Comparison of ENCODE assay signal across 15 cellular contexts in the genomic region with DNA sequence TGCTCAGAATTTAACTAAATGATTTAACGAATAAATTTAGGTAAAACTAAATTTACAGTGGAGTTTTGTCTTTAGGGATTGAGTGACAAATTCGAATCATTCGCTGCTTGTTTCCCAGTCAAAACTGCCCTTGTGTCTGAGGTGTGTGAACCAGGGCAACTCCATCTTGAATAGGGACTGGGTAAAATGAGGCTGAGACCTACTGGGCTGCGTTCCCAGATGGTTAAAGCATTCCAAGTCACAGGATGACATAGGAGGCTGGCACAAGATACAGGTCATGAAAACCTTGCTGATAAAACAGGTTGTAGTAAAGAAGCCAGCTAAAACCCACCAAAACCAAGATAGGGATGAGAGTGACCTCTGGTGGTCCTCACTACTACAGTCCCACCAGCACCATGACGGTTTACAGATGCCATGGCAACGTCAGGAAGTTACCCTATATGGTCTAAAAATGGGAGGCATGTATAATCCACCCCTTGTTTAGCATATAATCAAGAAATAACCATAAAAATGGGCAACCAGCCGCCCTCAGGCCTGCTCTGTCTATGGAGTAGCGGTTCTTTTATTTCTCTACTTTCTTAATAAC. TPM values are rescaled to one million over a fixed set of nuclear protein-coding genes. Genes with fewer than 3 reads are reported as not detected.
A peak's percentile ranks its signal among the peaks of the same experiment; 100 is the strongest.
DNase-seq lines count a peak whose midpoint lies in the region; ATAC-seq and TF ChIP-seq lines count a peak whose summit lies in the region.
"Had no signal": no experiment of that assay in that cellular context is flagged by ENCODE, and none has a peak within 500 bp of the region (broad histone marks: within the 10 kb centered on the region; RNA-seq: fewer than 3 reads in every experiment).

No MANE protein-coding gene starts in this region.

- no peak for ATAC-seq in HG02571 (IDR thresholded peaks at IDR 0.05; ENCODE audit: unreplicated experiment)
- ATAC-seq: esophagus mucosa had no signal

- no peak overlapping the region for H3K27ac Mint-ChIP-seq in neural crest cell (ENCODE audit: unreplicated experiment)

- H3K36me3 Mint-ChIP-seq in neural crest cell (ENCODE audit: low read depth): no peaks in the 10 kb centered on the region

- no peaks in the 10 kb centered on the region for H3K9me3 Mint-ChIP-seq in neural crest cell

- H3K36me3 ChIP-seq in GM06990 (ENCODE audit: control insufficient read depth, insufficient read depth, low read length): no peaks in the 10 kb centered on the region
- H3K36me3 ChIP-seq: ascending aorta had no signal

- no peak for DNase-seq in GM06990 (ENCODE audit: extremely low read depth, insufficient read length)
- DNase-seq in HT1080 (ENCODE audit: low read depth): peak; percentile 26
- DNase-seq in astrocyte of the hippocampus (ENCODE audit: low read depth, low spot score): peak; percentile 52
- DNase-seq in neural crest cell (ENCODE audit: low read depth, low spot score): peak; percentile 15
- no peak for DNase-seq in H4 (ENCODE audit: low spot score)
- no peak for DNase-seq in activated CD8-positive, alpha-beta memory T cell treated with anti-CD3 and anti-CD28 coated beads for 24 hours
- no peak for DNase-seq in stimulated activated CD4-positive, alpha-beta T cell treated with anti-CD3 and anti-CD28 coated beads, Interleukin-4, amount 100 ng/mL, for 4 hours
- DNase-seq: activated CD8-positive, alpha-beta memory T cell treated with anti-CD3 and anti-CD28 coated beads, Interleukin-2, amount 50 U/mL, for 48 hours; NCI-H226; nucleus accumbens; stimulated activated CD4-positive, alpha-beta T cell treated with anti-CD3 and anti-CD28 coated beads, Interleukin-2, amount 100 ng/mL, for 48 hours; T-helper 1 cell had no signal

- no peak overlapping the region for H3K4me3 ChIP-seq in GM06990 (replicated peaks; ENCODE audit: low read depth, low read length)
- H3K4me3 ChIP-seq: ascending aorta had no signal

- peaks cover 26% of the 10 kb centered on the region for H3K27me3 Mint-ChIP-seq in neural crest cell (ENCODE audit: low read depth)

- no peaks in the 10 kb centered on the region for H3K4me1 Mint-ChIP-seq in neural crest cell

- no peaks in the 10 kb centered on the region for H3K27me3 ChIP-seq in GM06990 (replicated peaks; ENCODE audit: control insufficient read depth, insufficient read depth, low read length)
- H3K27me3 ChIP-seq: ascending aorta had no signal

- TF ChIP-seq CTCF in GM06990 (IDR thresholded peaks at IDR 0.05; ENCODE audit: insufficient read depth, low read length, poor library complexity, severe bottlenecking) (peak; percentile 15), neural crest cell (conservative IDR thresholded peaks at IDR 0.05) (peak; percentile 44)

- no peak overlapping the region for H3K4me3 Mint-ChIP-seq in neural crest cell

RNA-seq across cellular contexts. Expression of gene ANKRD10, which starts 10.2 kb away (rescaled TPM):
- 47.4 and 59.7 TPM in 2 replicates for total RNA-seq in HT1080 (2014; rRNA removed; shearing (Covaris generic))
- 18.0 and 22.2 TPM in 2 replicates for polyA plus RNA-seq in HT1080 (2015; cell fraction: cytosol; rRNA removed)
- 139 and 168 TPM in 2 replicates for polyA plus RNA-seq in HT1080 (2015; cell fraction: nucleus; rRNA removed)
- 194 and 204 TPM in 2 replicates for total RNA-seq in neural crest cell
- total RNA-seq in H4 (2014; rRNA removed; shearing (Covaris generic)): 40.9 and 45.6 TPM in 2 replicates

Comparison
In these comparisons a context has a peak if more than half of its experiments do, and no peak if none do; other contexts are left out.
1. DNase-seq: peak in HT1080 (single experiment), astrocyte of the hippocampus (single experiment) and neural crest cell (single experiment); none in GM06990 (single experiment), H4 (single experiment), activated CD8-positive, alpha-beta memory T cell treated with anti-CD3 and anti-CD28 coated beads for 24 hours (single experiment) and stimulated activated CD4-positive, alpha-beta T cell treated with anti-CD3 and anti-CD28 coated beads, Interleukin-4, amount 100 ng/mL, for 4 hours (0 of 2).